ENCODE assay signal across 2 cellular contexts in genomic region chr1:161166669-161167548, GRCh38.
TF ChIP-seq lines count a peak whose summit lies in the region.

No MANE protein-coding gene starts in this region.

TF ChIP-seq in GM12891, 5 proteins besides CTCF, POLR2A, EP300 and RAD21:
- TF ChIP-seq POLR2AphosphoS5 (IDR thresholded peaks at IDR 0.05; ENCODE audit: low read depth, low read length) (no peak), SPI1 (IDR thresholded peaks at IDR 0.05; ENCODE audit: low read depth, low read length) (no peak), POU2F2 (IDR thresholded peaks at IDR 0.05; ENCODE audit: low read depth, low read length) (no peak; the same call in 1 of the 2 replicates), PAX5 (IDR thresholded peaks at IDR 0.05; ENCODE audit: insufficient read depth, low read length, severe bottlenecking) (no peak), TAF1 (IDR thresholded peaks at IDR 0.05; ENCODE audit: low read depth, low read length) (no peak)

TF ChIP-seq in HepG2, 621 proteins besides CTCF, POLR2A, EP300 and RAD21 (continues in another document):
- TF ChIP-seq ZNF704 (CRISPR knock-in tag; IDR thresholded peaks at IDR 0.05; ENCODE audit: borderline replicate concordance) (0 out of 2 replicates have a peak, but pooled peaks have one; percentile 9), ZBTB14 (CRISPR knock-in tag; IDR thresholded peaks at IDR 0.05) (no peak), HES4 (CRISPR knock-in tag; IDR thresholded peaks at IDR 0.05; ENCODE audit: borderline replicate concordance) (0 out of 2 replicates have a peak, but pooled peaks have one; percentile 11), ZNF800 (CRISPR knock-in tag; IDR thresholded peaks at IDR 0.05) (no peak), KDM5A (IDR thresholded peaks at IDR 0.05; ENCODE audit: borderline replicate concordance, low read length) (no peak), TSC22D2 (CRISPR knock-in tag; IDR thresholded peaks at IDR 0.05; ENCODE audit: borderline replicate concordance) (no peak), NFKB2 (CRISPR knock-in tag; IDR thresholded peaks at IDR 0.05; ENCODE audit: borderline replicate concordance) (0 out of 2 replicates have a peak, but pooled peaks have one; percentile 20), BCL6 (CRISPR knock-in tag; IDR thresholded peaks at IDR 0.05) (no peak), ZNF549 (CRISPR knock-in tag; IDR thresholded peaks at IDR 0.05) (no peak), POGZ (CRISPR knock-in tag; IDR thresholded peaks at IDR 0.05) (no peak), ZNF512B (CRISPR knock-in tag; IDR thresholded peaks at IDR 0.05; ENCODE audit: borderline replicate concordance) (no peak), ZNF761 (CRISPR knock-in tag; conservative IDR thresholded peaks at IDR 0.05) (no peak)
- TF ChIP-seq, protein P1, sequence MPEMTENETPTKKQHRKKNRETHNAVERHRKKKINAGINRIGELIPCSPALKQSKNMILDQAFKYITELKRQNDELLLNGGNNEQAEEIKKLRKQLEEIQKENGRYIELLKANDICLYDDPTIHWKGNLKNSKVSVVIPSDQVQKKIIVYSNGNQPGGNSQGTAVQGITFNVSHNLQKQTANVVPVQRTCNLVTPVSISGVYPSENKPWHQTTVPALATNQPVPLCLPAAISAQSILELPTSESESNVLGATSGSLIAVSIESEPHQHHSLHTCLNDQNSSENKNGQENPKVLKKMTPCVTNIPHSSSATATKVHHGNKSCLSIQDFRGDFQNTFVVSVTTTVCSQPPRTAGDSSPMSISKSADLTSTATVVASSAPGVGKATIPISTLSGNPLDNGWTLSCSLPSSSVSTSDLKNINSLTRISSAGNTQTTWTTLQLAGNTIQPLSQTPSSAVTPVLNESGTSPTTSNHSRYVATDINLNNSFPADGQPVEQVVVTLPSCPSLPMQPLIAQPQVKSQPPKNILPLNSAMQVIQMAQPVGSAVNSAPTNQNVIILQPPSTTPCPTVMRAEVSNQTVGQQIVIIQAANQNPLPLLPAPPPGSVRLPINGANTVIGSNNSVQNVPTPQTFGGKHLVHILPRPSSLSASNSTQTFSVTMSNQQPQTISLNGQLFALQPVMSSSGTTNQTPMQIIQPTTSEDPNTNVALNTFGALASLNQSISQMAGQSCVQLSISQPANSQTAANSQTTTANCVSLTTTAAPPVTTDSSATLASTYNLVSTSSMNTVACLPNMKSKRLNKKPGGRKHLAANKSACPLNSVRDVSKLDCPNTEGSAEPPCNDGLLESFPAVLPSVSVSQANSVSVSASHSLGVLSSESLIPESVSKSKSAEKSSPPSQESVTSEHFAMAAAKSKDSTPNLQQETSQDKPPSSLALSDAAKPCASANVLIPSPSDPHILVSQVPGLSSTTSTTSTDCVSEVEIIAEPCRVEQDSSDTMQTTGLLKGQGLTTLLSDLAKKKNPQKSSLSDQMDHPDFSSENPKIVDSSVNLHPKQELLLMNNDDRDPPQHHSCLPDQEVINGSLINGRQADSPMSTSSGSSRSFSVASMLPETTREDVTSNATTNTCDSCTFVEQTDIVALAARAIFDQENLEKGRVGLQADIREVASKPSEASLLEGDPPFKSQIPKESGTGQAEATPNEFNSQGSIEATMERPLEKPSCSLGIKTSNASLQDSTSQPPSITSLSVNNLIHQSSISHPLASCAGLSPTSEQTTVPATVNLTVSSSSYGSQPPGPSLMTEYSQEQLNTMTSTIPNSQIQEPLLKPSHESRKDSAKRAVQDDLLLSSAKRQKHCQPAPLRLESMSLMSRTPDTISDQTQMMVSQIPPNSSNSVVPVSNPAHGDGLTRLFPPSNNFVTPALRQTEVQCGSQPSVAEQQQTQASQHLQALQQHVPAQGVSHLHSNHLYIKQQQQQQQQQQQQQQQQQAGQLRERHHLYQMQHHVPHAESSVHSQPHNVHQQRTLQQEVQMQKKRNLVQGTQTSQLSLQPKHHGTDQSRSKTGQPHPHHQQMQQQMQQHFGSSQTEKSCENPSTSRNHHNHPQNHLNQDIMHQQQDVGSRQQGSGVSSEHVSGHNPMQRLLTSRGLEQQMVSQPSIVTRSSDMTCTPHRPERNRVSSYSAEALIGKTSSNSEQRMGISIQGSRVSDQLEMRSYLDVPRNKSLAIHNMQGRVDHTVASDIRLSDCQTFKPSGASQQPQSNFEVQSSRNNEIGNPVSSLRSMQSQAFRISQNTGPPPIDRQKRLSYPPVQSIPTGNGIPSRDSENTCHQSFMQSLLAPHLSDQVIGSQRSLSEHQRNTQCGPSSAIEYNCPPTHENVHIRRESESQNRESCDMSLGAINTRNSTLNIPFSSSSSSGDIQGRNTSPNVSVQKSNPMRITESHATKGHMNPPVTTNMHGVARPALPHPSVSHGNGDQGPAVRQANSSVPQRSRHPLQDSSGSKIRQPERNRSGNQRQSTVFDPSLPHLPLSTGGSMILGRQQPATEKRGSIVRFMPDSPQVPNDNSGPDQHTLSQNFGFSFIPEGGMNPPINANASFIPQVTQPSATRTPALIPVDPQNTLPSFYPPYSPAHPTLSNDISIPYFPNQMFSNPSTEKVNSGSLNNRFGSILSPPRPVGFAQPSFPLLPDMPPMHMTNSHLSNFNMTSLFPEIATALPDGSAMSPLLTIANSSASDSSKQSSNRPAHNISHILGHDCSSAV (CRISPR knock-in tag; IDR thresholded peaks at IDR 0.05; ENCODE audit: borderline replicate concordance): no peak
- TF ChIP-seq, protein P2, sequence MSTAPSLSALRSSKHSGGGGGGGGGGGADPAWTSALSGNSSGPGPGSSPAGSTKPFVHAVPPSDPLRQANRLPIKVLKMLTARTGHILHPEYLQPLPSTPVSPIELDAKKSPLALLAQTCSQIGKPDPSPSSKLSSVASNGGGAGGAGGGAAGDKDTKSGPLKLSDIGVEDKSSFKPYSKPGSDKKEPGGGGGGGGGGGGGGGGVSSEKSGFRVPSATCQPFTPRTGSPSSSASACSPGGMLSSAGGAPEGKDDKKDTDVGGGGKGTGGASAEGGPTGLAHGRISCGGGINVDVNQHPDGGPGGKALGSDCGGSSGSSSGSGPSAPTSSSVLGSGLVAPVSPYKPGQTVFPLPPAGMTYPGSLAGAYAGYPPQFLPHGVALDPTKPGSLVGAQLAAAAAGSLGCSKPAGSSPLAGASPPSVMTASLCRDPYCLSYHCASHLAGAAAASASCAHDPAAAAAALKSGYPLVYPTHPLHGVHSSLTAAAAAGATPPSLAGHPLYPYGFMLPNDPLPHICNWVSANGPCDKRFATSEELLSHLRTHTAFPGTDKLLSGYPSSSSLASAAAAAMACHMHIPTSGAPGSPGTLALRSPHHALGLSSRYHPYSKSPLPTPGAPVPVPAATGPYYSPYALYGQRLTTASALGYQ (CRISPR knock-in tag; IDR thresholded peaks at IDR 0.05): no peak
- TF ChIP-seq, protein P3, sequence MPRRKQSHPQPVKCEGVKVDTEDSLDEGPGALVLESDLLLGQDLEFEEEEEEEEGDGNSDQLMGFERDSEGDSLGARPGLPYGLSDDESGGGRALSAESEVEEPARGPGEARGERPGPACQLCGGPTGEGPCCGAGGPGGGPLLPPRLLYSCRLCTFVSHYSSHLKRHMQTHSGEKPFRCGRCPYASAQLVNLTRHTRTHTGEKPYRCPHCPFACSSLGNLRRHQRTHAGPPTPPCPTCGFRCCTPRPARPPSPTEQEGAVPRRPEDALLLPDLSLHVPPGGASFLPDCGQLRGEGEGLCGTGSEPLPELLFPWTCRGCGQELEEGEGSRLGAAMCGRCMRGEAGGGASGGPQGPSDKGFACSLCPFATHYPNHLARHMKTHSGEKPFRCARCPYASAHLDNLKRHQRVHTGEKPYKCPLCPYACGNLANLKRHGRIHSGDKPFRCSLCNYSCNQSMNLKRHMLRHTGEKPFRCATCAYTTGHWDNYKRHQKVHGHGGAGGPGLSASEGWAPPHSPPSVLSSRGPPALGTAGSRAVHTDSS (CRISPR knock-in tag; conservative IDR thresholded peaks at IDR 0.05): no peak
- TF ChIP-seq, protein P4, sequence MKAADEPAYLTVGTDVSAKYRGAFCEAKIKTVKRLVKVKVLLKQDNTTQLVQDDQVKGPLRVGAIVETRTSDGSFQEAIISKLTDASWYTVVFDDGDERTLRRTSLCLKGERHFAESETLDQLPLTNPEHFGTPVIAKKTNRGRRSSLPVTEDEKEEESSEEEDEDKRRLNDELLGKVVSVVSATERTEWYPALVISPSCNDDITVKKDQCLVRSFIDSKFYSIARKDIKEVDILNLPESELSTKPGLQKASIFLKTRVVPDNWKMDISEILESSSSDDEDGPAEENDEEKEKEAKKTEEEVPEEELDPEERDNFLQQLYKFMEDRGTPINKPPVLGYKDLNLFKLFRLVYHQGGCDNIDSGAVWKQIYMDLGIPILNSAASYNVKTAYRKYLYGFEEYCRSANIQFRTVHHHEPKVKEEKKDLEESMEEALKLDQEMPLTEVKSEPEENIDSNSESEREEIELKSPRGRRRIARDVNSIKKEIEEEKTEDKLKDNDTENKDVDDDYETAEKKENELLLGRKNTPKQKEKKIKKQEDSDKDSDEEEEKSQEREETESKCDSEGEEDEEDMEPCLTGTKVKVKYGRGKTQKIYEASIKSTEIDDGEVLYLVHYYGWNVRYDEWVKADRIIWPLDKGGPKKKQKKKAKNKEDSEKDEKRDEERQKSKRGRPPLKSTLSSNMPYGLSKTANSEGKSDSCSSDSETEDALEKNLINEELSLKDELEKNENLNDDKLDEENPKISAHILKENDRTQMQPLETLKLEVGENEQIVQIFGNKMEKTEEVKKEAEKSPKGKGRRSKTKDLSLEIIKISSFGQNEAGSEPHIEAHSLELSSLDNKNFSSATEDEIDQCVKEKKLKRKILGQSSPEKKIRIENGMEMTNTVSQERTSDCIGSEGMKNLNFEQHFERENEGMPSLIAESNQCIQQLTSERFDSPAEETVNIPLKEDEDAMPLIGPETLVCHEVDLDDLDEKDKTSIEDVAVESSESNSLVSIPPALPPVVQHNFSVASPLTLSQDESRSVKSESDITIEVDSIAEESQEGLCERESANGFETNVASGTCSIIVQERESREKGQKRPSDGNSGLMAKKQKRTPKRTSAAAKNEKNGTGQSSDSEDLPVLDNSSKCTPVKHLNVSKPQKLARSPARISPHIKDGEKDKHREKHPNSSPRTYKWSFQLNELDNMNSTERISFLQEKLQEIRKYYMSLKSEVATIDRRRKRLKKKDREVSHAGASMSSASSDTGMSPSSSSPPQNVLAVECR (CRISPR knock-in tag; IDR thresholded peaks at IDR 0.05; ENCODE audit: borderline replicate concordance): 0 out of 2 replicates have a peak, but pooled peaks have one; percentile 16
- TF ChIP-seq, protein P5, sequence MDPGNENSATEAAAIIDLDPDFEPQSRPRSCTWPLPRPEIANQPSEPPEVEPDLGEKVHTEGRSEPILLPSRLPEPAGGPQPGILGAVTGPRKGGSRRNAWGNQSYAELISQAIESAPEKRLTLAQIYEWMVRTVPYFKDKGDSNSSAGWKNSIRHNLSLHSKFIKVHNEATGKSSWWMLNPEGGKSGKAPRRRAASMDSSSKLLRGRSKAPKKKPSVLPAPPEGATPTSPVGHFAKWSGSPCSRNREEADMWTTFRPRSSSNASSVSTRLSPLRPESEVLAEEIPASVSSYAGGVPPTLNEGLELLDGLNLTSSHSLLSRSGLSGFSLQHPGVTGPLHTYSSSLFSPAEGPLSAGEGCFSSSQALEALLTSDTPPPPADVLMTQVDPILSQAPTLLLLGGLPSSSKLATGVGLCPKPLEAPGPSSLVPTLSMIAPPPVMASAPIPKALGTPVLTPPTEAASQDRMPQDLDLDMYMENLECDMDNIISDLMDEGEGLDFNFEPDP (CRISPR knock-in tag; conservative IDR thresholded peaks at IDR 0.05): 0 out of 2 replicates have a peak, but pooled peaks have one; percentile 17
